22 cellular contexts compared by ENCODE assay signal in genomic region chr5:58974601-58975000, GRCh38.
DNase-seq lines count a peak whose midpoint lies in the region; ATAC-seq lines count a peak whose summit lies in the region.
"Had no signal": no experiment of that assay in that cellular context is flagged by ENCODE, and none has a peak within 500 bp of the region (broad histone marks: within the 10 kb centered on the region; RNA-seq: fewer than 3 reads in every experiment).

No MANE protein-coding gene starts in this region.

- H3K4me1 Mint-ChIP-seq in activated naive CD4-positive, alpha-beta T cell treated with anti-CD3 and anti-CD28 coated beads, Interleukin-2, amount 10 ng/mL, durations not matched to agents 7 days and 5 days: peaks cover 3% of the 10 kb centered on the region
- no peaks in the 10 kb centered on the region for H3K4me1 Mint-ChIP-seq in dendritic cell treated with granulocyte-macrophage colony-stimulating factor and Interleukin-4, amounts not matched to agents 40 ng/mL and 50 ng/mL, for 4 days (ENCODE audit: low read depth)

- CTCF ChIA-PET in activated naive CD4-positive, alpha-beta T cell treated with anti-CD3 and anti-CD28 coated beads, Interleukin-2, amount 10 ng/mL, durations not matched to agents 7 days and 5 days (lab: Charles Lee): interaction anchor here (0.8 to 2.3 kb wide), 4 partner anchors 9 to 213 kb away, joined by 4 to 5 read pairs (median 4); no protein-coding TSS in a partner anchor

- H3K9me3 Mint-ChIP-seq in activated naive CD4-positive, alpha-beta T cell treated with anti-CD3 and anti-CD28 coated beads, Interleukin-2, amount 10 ng/mL, durations not matched to agents 7 days and 5 days: no peaks in the 10 kb centered on the region
- H3K9me3 Mint-ChIP-seq in activated naive CD4-positive, alpha-beta T cell treated with anti-CD3 and anti-CD28 coated beads, Interleukin-2, amount 50 U/mL, for 72 hours: no peaks in the 10 kb centered on the region
- H3K9me3 Mint-ChIP-seq in dendritic cell treated with granulocyte-macrophage colony-stimulating factor and Interleukin-4, amounts not matched to agents 40 ng/mL and 50 ng/mL, for 4 days: no peaks in the 10 kb centered on the region
- H3K9me3 Mint-ChIP-seq: CD8-positive, alpha-beta T cell; HFFc6 had no signal

- H3K27ac Mint-ChIP-seq in activated naive CD4-positive, alpha-beta T cell treated with anti-CD3 and anti-CD28 coated beads, Interleukin-2, amount 10 ng/mL, durations not matched to agents 7 days and 5 days: peak overlapping the region; percentile 58
- peak overlapping the region in 1 of 2 donors; percentile 65 for H3K27ac Mint-ChIP-seq in activated naive CD4-positive, alpha-beta T cell treated with anti-CD3 and anti-CD28 coated beads, Interleukin-2, amount 50 U/mL, for 72 hours
- peak overlapping the region; percentile 2 for H3K27ac Mint-ChIP-seq in dendritic cell treated with granulocyte-macrophage colony-stimulating factor and Interleukin-4, amounts not matched to agents 40 ng/mL and 50 ng/mL, for 4 days
- H3K27ac Mint-ChIP-seq: CD8-positive, alpha-beta T cell; HFFc6 had no signal

- H3K27me3 Mint-ChIP-seq in activated naive CD4-positive, alpha-beta T cell treated with anti-CD3 and anti-CD28 coated beads, Interleukin-2, amount 10 ng/mL, durations not matched to agents 7 days and 5 days: no peaks in the 10 kb centered on the region
- no peaks in the 10 kb centered on the region for H3K27me3 Mint-ChIP-seq in dendritic cell treated with granulocyte-macrophage colony-stimulating factor and Interleukin-4, amounts not matched to agents 40 ng/mL and 50 ng/mL, for 4 days

- peaks cover 69% of the 10 kb centered on the region for H3K36me3 Mint-ChIP-seq in activated naive CD4-positive, alpha-beta T cell treated with anti-CD3 and anti-CD28 coated beads, Interleukin-2, amount 10 ng/mL, durations not matched to agents 7 days and 5 days
- peaks cover 4 to 20% of the 10 kb centered on the region in 2 donors for H3K36me3 Mint-ChIP-seq in activated naive CD4-positive, alpha-beta T cell treated with anti-CD3 and anti-CD28 coated beads, Interleukin-2, amount 50 U/mL, for 72 hours
- peaks cover 12% of the 10 kb centered on the region for H3K36me3 Mint-ChIP-seq in dendritic cell treated with granulocyte-macrophage colony-stimulating factor and Interleukin-4, amounts not matched to agents 40 ng/mL and 50 ng/mL, for 4 days (ENCODE audit: low read depth)

- H3K4me3 Mint-ChIP-seq in activated naive CD4-positive, alpha-beta T cell treated with anti-CD3 and anti-CD28 coated beads, Interleukin-2, amount 10 ng/mL, durations not matched to agents 7 days and 5 days: no peak overlapping the region
- no peak overlapping the region for H3K4me3 Mint-ChIP-seq in dendritic cell treated with granulocyte-macrophage colony-stimulating factor and Interleukin-4, amounts not matched to agents 40 ng/mL and 50 ng/mL, for 4 days
- H3K4me3 Mint-ChIP-seq: CD8-positive, alpha-beta T cell; HFFc6 had no signal

- intact Hi-C loops in dendritic cell treated with granulocyte-macrophage colony-stimulating factor and Interleukin-4, amounts not matched to agents 40 ng/mL and 50 ng/mL, for 4 days (cut with micrococcal nuclease): no loop called here

- ATAC-seq in activated naive CD4-positive, alpha-beta T cell treated with anti-CD3 and anti-CD28 coated beads, Interleukin-2, amount 50 U/mL, for 72 hours: no peak
- ATAC-seq in HG03159 (IDR thresholded peaks at IDR 0.05; ENCODE audit: unreplicated experiment): no peak
- no peak for ATAC-seq in GM21737 (IDR thresholded peaks at IDR 0.05; ENCODE audit: unreplicated experiment)
- ATAC-seq: CD8-positive, alpha-beta T cell had no signal

- no peak for DNase-seq in activated naive CD4-positive, alpha-beta T cell treated with anti-CD3 and anti-CD28 coated beads, Interleukin-2, amount 10 ng/mL, durations not matched to agents 7 days and 5 days
- DNase-seq in activated naive CD4-positive, alpha-beta T cell treated with anti-CD3 and anti-CD28 coated beads, Interleukin-2, amount 50 U/mL, for 72 hours (ENCODE audit: low spot score in 2 of 2): no peak
- peak; percentile 30 for DNase-seq in MV-4-11 (lab: John Stamatoyannopoulos, UW)
- DNase-seq in DMS153 treated with DMSO at 0.1 percent for 48 hours (lab: John Stamatoyannopoulos, UW; ENCODE audit: unreplicated experiment): no peak
- DNase-seq: C1 segment of cervical spinal cord; CD8-positive, alpha-beta T cell; DMS 273 treated with DMSO at 0.1 percent for 48 hours; DMS79 treated with DMSO at 0.1 percent for 48 hours; GF-D8; GOT3; HFFc6; IMR-90; NCI-H1092; NCI-H1417 treated with DMSO at 0.1 percent for 48 hours; NCI-H1694 treated with DMSO at 0.1 percent for 48 hours; NCI-H2081; NCI-H2227 treated with DMSO at 0.1 percent for 48 hours; NCI-H526 treated with DMSO at 0.1 percent for 48 hours; SHP77 treated with DMSO at 0.1 percent for 48 hours had no signal
